ENCODE assay signal across 8 cellular contexts in the genomic region with DNA sequence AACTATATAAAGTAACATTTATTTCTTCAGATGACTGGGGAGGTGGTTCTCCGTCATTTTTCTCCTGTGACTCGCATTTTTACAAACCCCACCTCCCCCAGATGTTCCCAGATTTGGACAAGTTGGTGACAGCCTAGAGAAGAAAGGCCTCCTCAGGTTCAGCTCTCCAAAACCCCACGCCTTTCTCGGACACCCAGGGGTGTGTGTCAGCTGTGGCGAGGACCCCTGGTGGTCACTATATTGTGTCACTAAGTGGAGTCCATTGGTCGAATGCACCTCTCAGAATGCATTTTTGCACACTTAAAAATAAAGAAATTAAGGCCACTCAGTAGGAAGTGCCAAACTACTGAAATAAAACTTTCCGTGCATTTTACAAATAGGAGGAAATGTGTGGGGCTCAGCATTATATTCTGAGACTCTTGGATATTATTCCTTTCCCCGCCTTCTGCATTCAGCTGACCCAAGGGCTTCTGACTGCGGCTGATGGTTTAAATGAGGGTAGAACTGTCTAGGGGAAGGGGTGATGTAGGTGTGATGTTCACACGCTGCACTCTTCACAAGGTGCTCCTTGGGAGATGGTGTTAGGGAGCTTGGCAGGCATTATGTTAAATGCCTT. TPM values are rescaled to one million over a fixed set of nuclear protein-coding genes. Genes with fewer than 3 reads are reported as not detected.
DNase-seq lines count a peak whose midpoint lies in the region; ATAC-seq, FAIRE-seq and TF ChIP-seq lines count a peak whose summit lies in the region.

No MANE protein-coding gene starts in this region.

- intact Hi-C loops in endothelial cell of umbilical vein (cut with micrococcal nuclease) (loop anchor here (1.0 to 5.0 kb wide), 8 partner anchors 9 to 535 kb away; a partner anchor contains a TSS), ovary (cut with DNase I) (loop anchor here in 1 of 4 donors (10.0 kb wide), 1 partner anchor 47 kb away; a partner anchor contains a TSS), lower leg skin (cut with DNase I; ENCODE audit: low total_unique reads) (no loop called here)

- H3K36me3 ChIP-seq in endothelial cell of umbilical vein (ENCODE audit: control insufficient read depth in 2 of 2, extremely low read depth in 1 of 2, insufficient read depth in 2 of 2, low read length in 2 of 2) = peaks cover 19 to 27% of the 10 kb centered on the region in 2 experiments
- H3K36me3 ChIP-seq in ovary = no peaks in the 10 kb centered on the region
- peaks cover 82% of the 10 kb centered on the region for H3K36me3 ChIP-seq in suprapubic skin

- H3K27ac ChIP-seq in endothelial cell of umbilical vein (ENCODE audit: insufficient read depth, low read depth, low read length) (peak overlapping the region; percentile 93), ovary (no peak overlapping the region), suprapubic skin (no peak overlapping the region)

- H3K4me2 ChIP-seq in endothelial cell of umbilical vein (ENCODE audit: insufficient read depth, low read length) = peak overlapping the region; percentile 84

- dilution Hi-C loops in endothelial cell of umbilical vein (cut with MboI; ENCODE audit: extremely low pct_ligation_motif_present, low sequenced_read_pairs) = no loop called here

- TF ChIP-seq EP300 in ovary (IDR thresholded peaks at IDR 0.05) (no peak), suprapubic skin (IDR thresholded peaks at IDR 0.05) (no peak)

- H3K9ac ChIP-seq in endothelial cell of umbilical vein (replicated peaks; ENCODE audit: extremely low read depth, insufficient read depth, low read length) = peak overlapping the region; percentile 85

- ATAC-seq in HG02885 (IDR thresholded peaks at IDR 0.05; ENCODE audit: poor library complexity, unreplicated experiment) (peak; percentile 66), HG02763 (IDR thresholded peaks at IDR 0.05; ENCODE audit: unreplicated experiment) (no peak)

- no peak overlapping the region for H2AFZ ChIP-seq in endothelial cell of umbilical vein (ENCODE audit: low read depth, low read length)

- H3K9me3 ChIP-seq in endothelial cell of umbilical vein (replicated peaks; ENCODE audit: control insufficient read depth, insufficient read depth, low read length) = no peaks in the 10 kb centered on the region
- H3K9me3 ChIP-seq in ovary = no peaks in the 10 kb centered on the region
- no peaks in the 10 kb centered on the region for H3K9me3 ChIP-seq in suprapubic skin

- no peak for TF ChIP-seq POLR2A in endothelial cell of umbilical vein (IDR thresholded peaks at IDR 0.05; ENCODE audit: low read depth, low read length)
- no peak for TF ChIP-seq POLR2A in ovary (IDR thresholded peaks at IDR 0.05)
- no peak for TF ChIP-seq POLR2A in lower leg skin (IDR thresholded peaks at IDR 0.05)
- no peak for TF ChIP-seq POLR2A in suprapubic skin (IDR thresholded peaks at IDR 0.05)

- BruUV-seq in endothelial cell of umbilical vein (replicated peaks; lab: Mats Ljungman, UMichigan) = no TSS peak

- H3K9me1 ChIP-seq in endothelial cell of umbilical vein (replicated peaks; ENCODE audit: control insufficient read depth, extremely low read depth, insufficient read depth, low read length) = no peaks in the 10 kb centered on the region

- no peaks in the 10 kb centered on the region for H3K79me2 ChIP-seq in endothelial cell of umbilical vein (ENCODE audit: control insufficient read depth, insufficient read depth, low read length)

- POLR2A ChIA-PET in endothelial cell of umbilical vein (lab: Charles Lee) = interaction anchor here (0.8 to 2.0 kb wide), 3 partner anchors 48 to 94 kb away, joined by 3 to 8 read pairs (median 4); a partner anchor contains a TSS

- CTCF ChIA-PET in endothelial cell of umbilical vein (lab: Charles Lee) = interaction anchor here (0.7 to 11.1 kb wide), 20 partner anchors 29 to 537 kb away, joined by 3 to 383 read pairs (median 6); a partner anchor contains a TSS

- H3K4me3 ChIP-seq in WI38 (ENCODE audit: low read depth, low read length) (no peak overlapping the region), endothelial cell of umbilical vein (replicated peaks in 1 of 3; ENCODE audit: insufficient read depth in 1 of 3, low read depth in 1 of 3, low read length in 3 of 3) (no peak overlapping the region), ovary (no peak overlapping the region), lower leg skin (ENCODE audit: low read depth, poor library complexity, severe bottlenecking) (no peak overlapping the region), suprapubic skin (no peak overlapping the region)

- peak; percentile 40 for TF ChIP-seq CTCF in WI38 (IDR thresholded peaks at IDR 0.05; ENCODE audit: low read depth, low read length)
- peak; percentile 63 to 67 for TF ChIP-seq CTCF in endothelial cell of umbilical vein (IDR thresholded peaks at IDR 0.05; ENCODE audit: extremely low read depth in 1 of 2, insufficient read depth in 1 of 2, low read depth in 1 of 2, low read length in 2 of 2)
- peak in 1 of 3 donors; percentile 17 for TF ChIP-seq CTCF in ovary (IDR thresholded peaks at IDR 0.05)
- TF ChIP-seq CTCF in lower leg skin (IDR thresholded peaks at IDR 0.05) = no peak
- TF ChIP-seq CTCF in suprapubic skin (IDR thresholded peaks at IDR 0.05) = peak in 1 of 2 donors; percentile 28

- WGBS in ovary, 3 donors = 59 to 65% (median 60%) methylated on average over 10 of the region's 10 CpGs
- WGBS in lower leg skin, 2 donors = 74 to 77% methylated on average over 10 of the region's 10 CpGs
- WGBS in suprapubic skin = 71% methylated on average over 10 of the region's 10 CpGs

- no peaks in the 10 kb centered on the region for H3K27me3 ChIP-seq in endothelial cell of umbilical vein (ENCODE audit: control insufficient read depth in 2 of 2, insufficient read depth in 2 of 2, low read length in 2 of 2)
- no peaks in the 10 kb centered on the region for H3K27me3 ChIP-seq in ovary
- H3K27me3 ChIP-seq in suprapubic skin = no peaks in the 10 kb centered on the region

- DNase-seq in Daoy (ENCODE audit: low read depth) (peak; percentile 34), endothelial cell of umbilical vein (ENCODE audit: low read depth, low spot score) (peak; percentile 54), ovary (peak in 4 of 5 donors; percentile 33 to 57 (median 49)), lower leg skin (ENCODE audit: low spot score in 2 of 2) (no peak), suprapubic skin (ENCODE audit: low spot score in 2 of 2) (no peak)

- peak; percentile 62 for FAIRE-seq in endothelial cell of umbilical vein (lab: Jason Lieb, UNC)

- H4K20me1 ChIP-seq in endothelial cell of umbilical vein (replicated peaks; ENCODE audit: control insufficient read depth, extremely low read depth, insufficient read depth, low read length) = no peaks in the 10 kb centered on the region

- H3K4me1 ChIP-seq in endothelial cell of umbilical vein (ENCODE audit: control insufficient read depth, extremely low read depth, insufficient read depth, low read length) = peaks cover 34% of the 10 kb centered on the region
- peaks cover 5% of the 10 kb centered on the region for H3K4me1 ChIP-seq in ovary (ENCODE audit: insufficient read depth)
- no peaks in the 10 kb centered on the region for H3K4me1 ChIP-seq in suprapubic skin

TF ChIP-seq in endothelial cell of umbilical vein, 7 proteins besides CTCF, POLR2A, EP300 and RAD21:
- TF ChIP-seq, protein P1, sequence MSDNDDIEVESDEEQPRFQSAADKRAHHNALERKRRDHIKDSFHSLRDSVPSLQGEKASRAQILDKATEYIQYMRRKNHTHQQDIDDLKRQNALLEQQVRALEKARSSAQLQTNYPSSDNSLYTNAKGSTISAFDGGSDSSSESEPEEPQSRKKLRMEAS (IDR thresholded peaks at IDR 0.05; ENCODE audit: insufficient read depth, insufficient read length) = no peak
- TF ChIP-seq GATA2 (IDR thresholded peaks at IDR 0.05; ENCODE audit: insufficient read depth, insufficient read length, low read depth, low read length) (no peak), MYC (IDR thresholded peaks at IDR 0.05; ENCODE audit: low read depth, low read length) (no peak), FOS (IDR thresholded peaks at IDR 0.05; ENCODE audit: borderline replicate concordance, insufficient read depth, low read length) (no peak), EZH2 (IDR thresholded peaks at IDR 0.05; ENCODE audit: borderline replicate concordance, low read depth, low read length, severe bottlenecking) (no peak), POLR2AphosphoS5 (IDR thresholded peaks at IDR 0.05; ENCODE audit: insufficient read depth, low read depth, low read length) (no peak), JUN (IDR thresholded peaks at IDR 0.05; ENCODE audit: borderline replicate concordance, insufficient read depth, insufficient read length, low read depth) (no peak)

RNA-seq across cellular contexts. Expression of a gene that starts 47.6 kb away (rescaled TPM):
- total RNA-seq in Daoy (2014; rRNA removed; shearing (Covaris generic)) = 51.9 and 52.8 TPM in 2 replicates
- total RNA-seq in endothelial cell of umbilical vein = 54.1 and 56.9 TPM in 2 replicates
- 45.7 and 51.6 TPM in 2 replicates for polyA plus RNA-seq in endothelial cell of umbilical vein
- 54.8 and 58.8 TPM in 2 replicates for polyA plus RNA-seq in endothelial cell of umbilical vein (2011; cell fraction: cytosol; rRNA removed)
- 49.0 and 57.5 TPM in 2 replicates for polyA plus RNA-seq in endothelial cell of umbilical vein (2011; cell fraction: nucleus; rRNA removed)
- 59.5 and 79.4 TPM in 2 replicates for polyA plus RNA-seq in endothelial cell of umbilical vein (2012)
- 86.8 and 92.0 TPM in 2 replicates for polyA minus RNA-seq in endothelial cell of umbilical vein
- polyA minus RNA-seq in endothelial cell of umbilical vein (2011; cell fraction: cytosol; rRNA and poly(A)+ RNA removed) = 13.4 TPM
- 31.6 and 44.5 TPM in 2 replicates for polyA minus RNA-seq in endothelial cell of umbilical vein (2011; cell fraction: nucleus; rRNA and poly(A)+ RNA removed)
- total RNA-seq in ovary = 10 to 100 TPM; 21.8 to 46.3 (median 30.5) TPM
- 100 to 1,000 TPM in 1 of 2 donors, 10 to 100 TPM in 1; 15.6 to 111 TPM for polyA plus RNA-seq in ovary
- total RNA-seq in lower leg skin = 10 to 100 TPM in 3 of 4 donors, 1 to 10 TPM in 1; 9.7 to 23.7 (median 15.5) TPM
- total RNA-seq in suprapubic skin = 10 to 100 TPM; 18.2 to 25.1 (median 19.9) TPM

Comparison
In these comparisons a context has a peak if more than half of its experiments do, and no peak if none do; other contexts are left out.
1. DNase-seq: peak in Daoy (single experiment), endothelial cell of umbilical vein (single experiment) and ovary (4 of 5); none in lower leg skin (0 of 2) and suprapubic skin (0 of 2).
2. CTCF ChIP-seq: peak in WI38 (single experiment) and endothelial cell of umbilical vein (2 of 2); none in lower leg skin (0 of 3).